Comparison of ENCODE assay signal across 15 cellular contexts in genomic region chr20:663315-664090, GRCh38. TPM values are rescaled to one million over a fixed set of nuclear protein-coding genes. Genes with fewer than 3 reads are reported as not detected.
DNase-seq lines count a peak whose midpoint lies in the region; ATAC-seq lines count a peak whose summit lies in the region.
"Had no signal": no experiment of that assay in that cellular context is flagged by ENCODE, and none has a peak within 500 bp of the region (broad histone marks: within the 10 kb centered on the region; RNA-seq: fewer than 3 reads in every experiment).

No MANE protein-coding gene starts in this region.

- H3K27me3 ChIP-seq in BLaER1 (peaks cover 30% of the 10 kb centered on the region), SJCRH30 (peaks cover 11% of the 10 kb centered on the region; the same call in 1 of the 2 replicates)

- H3K9me3 ChIP-seq in BLaER1 (no peaks in the 10 kb centered on the region), SJCRH30 (replicated peaks) (no peaks in the 10 kb centered on the region)
- H3K9me3 ChIP-seq: right lobe of liver had no signal

- H3K36me3 ChIP-seq in BLaER1 (no peaks in the 10 kb centered on the region), SJCRH30 (no peaks in the 10 kb centered on the region)
- H3K36me3 ChIP-seq: right lobe of liver had no signal

- H3K9ac ChIP-seq in BLaER1, result no peak overlapping the region

- H3K27ac ChIP-seq in BLaER1 (no peak overlapping the region), SJCRH30 (no peak overlapping the region)
- H3K27ac ChIP-seq: right lobe of liver had no signal

- H3K4me2 ChIP-seq in BLaER1, result peak overlapping the region; percentile 96; the same call in 1 of the 2 replicates

- H3K4me3 ChIP-seq in BLaER1 (no peak overlapping the region), SJCRH30 (no peak overlapping the region)
- H3K4me3 ChIP-seq: right lobe of liver had no signal

- peak; percentile 82 for DNase-seq in ELF-1 (ENCODE audit: low read depth, low spot score)
- DNase-seq in astrocyte of the hippocampus (ENCODE audit: low read depth, low spot score), result peak; percentile 44
- peak; percentile 45 for DNase-seq in iris pigment epithelial cell (ENCODE audit: low read depth)
- DNase-seq in pons (ENCODE audit: low spot score), result no peak
- DNase-seq in SJCRH30, result no peak
- DNase-seq in NCI-H69 (lab: John Stamatoyannopoulos, UW), result no peak
- DNase-seq: C1 segment of cervical spinal cord, GDM1, kidney glomerular epithelial cell, naive B cell, NCI-H1417 had no signal

- no peak for ATAC-seq in HG03342 (IDR thresholded peaks at IDR 0.05; ENCODE audit: unreplicated experiment)
- ATAC-seq: right lobe of liver had no signal

- H3K4me1 ChIP-seq in BLaER1 (peaks cover 88% of the 10 kb centered on the region), SJCRH30 (peaks cover 6% of the 10 kb centered on the region)
- H3K4me1 ChIP-seq: right lobe of liver had no signal

- no peaks in the 10 kb centered on the region for H4K20me1 ChIP-seq in BLaER1

RNA-seq across cellular contexts. Expression of gene SRXN1, which starts 10.5 kb away (rescaled TPM):
- total RNA-seq in SJCRH30 (2014; rRNA removed; shearing (Covaris generic)), result 6.7 and 7.0 TPM in 2 replicates

RNA-seq across cellular contexts. Expression of gene SCRT2, which starts 12.1 kb away (rescaled TPM):
- not detected in 2 replicates for total RNA-seq in SJCRH30 (2014; rRNA removed; shearing (Covaris generic))
- total RNA-seq: dermis microvascular lymphatic vessel endothelial cell, right lobe of liver had no signal

RNA-seq across cellular contexts. Expression of gene TCF15, which starts 53.4 kb away (rescaled TPM):
- total RNA-seq in SJCRH30 (2014; rRNA removed; shearing (Covaris generic)), result not detected in 2 replicates

Comparison
In these comparisons a context has a peak if more than half of its experiments do, and no peak if none do; other contexts are left out.
1. DNase-seq: peak in ELF-1 (single experiment), astrocyte of the hippocampus (single experiment) and iris pigment epithelial cell (single experiment); none in pons (single experiment), SJCRH30 (0 of 2) and NCI-H69 (single experiment).